9 cellular contexts compared by ENCODE assay signal in the genomic region with DNA sequence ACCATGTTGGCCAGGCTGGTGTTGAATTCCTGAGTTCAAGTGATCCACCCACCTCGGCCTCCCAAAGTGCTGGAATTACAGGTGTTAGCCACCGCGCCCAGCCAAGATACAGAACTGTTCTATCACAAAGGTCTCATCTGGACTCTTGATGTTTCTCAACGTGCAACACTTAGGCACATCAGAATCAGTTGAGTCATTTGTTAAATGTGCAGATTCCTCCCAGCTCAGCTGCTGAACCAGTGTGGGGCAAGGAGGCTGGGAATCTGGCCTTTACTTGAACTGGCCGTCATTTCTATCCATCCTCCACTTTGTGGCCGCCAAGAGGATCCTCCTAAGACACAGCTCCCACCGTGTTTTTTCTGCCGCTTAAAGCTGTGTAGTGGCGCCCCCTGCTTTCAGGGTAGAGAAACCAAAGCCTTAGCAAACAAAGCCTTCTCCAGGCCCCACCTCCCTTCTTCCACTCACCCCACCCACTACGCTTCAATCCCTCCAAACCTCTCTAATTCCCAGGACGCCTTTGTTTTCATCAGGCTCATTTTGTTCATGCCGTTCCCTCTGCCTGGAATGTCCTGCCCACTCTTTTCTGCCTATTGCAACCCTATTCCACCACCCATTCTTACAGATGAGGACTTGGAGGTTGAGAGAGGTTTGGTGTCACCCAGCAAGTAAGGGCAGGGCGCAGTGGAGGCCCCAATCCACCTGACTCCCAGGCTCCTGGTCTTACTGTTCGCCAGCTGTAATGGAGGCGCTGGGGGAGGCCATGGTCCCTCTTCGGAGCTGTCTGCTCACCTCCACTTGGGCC. TPM values are rescaled to one million over a fixed set of nuclear protein-coding genes. Genes with fewer than 3 reads are reported as not detected.
A peak's percentile ranks its signal among the peaks of the same experiment; 100 is the strongest.
DNase-seq lines count a peak whose midpoint lies in the region; ATAC-seq, FAIRE-seq and TF ChIP-seq lines count a peak whose summit lies in the region.
"Had no signal": no experiment of that assay in that cellular context is flagged by ENCODE, and none has a peak within 500 bp of the region (broad histone marks: within the 10 kb centered on the region; RNA-seq: fewer than 3 reads in every experiment).

No MANE protein-coding gene starts in this region.

- H3K4me1 ChIP-seq in pancreas = no peaks in the 10 kb centered on the region

- peak overlapping the region; percentile 29 for H3K4me3 Mint-ChIP-seq in nephron progenitor cell
- H3K4me3 Mint-ChIP-seq: CD4-positive, CD25-positive, alpha-beta regulatory T cell had no signal

- WGBS in pancreas, 2 donors = 79 to 81% methylated on average over 16 of the region's 16 CpGs

- no peak for ATAC-seq in GM21723 (IDR thresholded peaks at IDR 0.05; ENCODE audit: unreplicated experiment)
- ATAC-seq in pancreas = no peak

- peaks cover 0 to 5% (median 0%) of the 10 kb centered on the region in 4 donors for H3K27me3 ChIP-seq in pancreas

- intact Hi-C loops in pancreas (cut with DNase I) = no loop called here

- H3K27ac Mint-ChIP-seq in nephron progenitor cell = no peak overlapping the region

- no peak overlapping the region for H3K4me3 ChIP-seq in pancreas

- no peak overlapping the region for H3K27ac ChIP-seq in pancreas

- H3K36me3 Mint-ChIP-seq in nephron progenitor cell (ENCODE audit: low read depth) = no peaks in the 10 kb centered on the region
- H3K36me3 Mint-ChIP-seq: CD4-positive, CD25-positive, alpha-beta regulatory T cell had no signal

- DNase-seq in NCI-H2227 (lab: John Stamatoyannopoulos, UW; ENCODE audit: unreplicated experiment) = peak; percentile 37
- no peak for DNase-seq in NCI-H2227 treated with DMSO at 0.1 percent for 48 hours (lab: John Stamatoyannopoulos, UW)
- DNase-seq in NCI-H69 (lab: John Stamatoyannopoulos, UW) = peak; percentile 70
- DNase-seq in dermis blood vessel endothelial cell = peak; percentile 40
- no peak for DNase-seq in nephron progenitor cell
- DNase-seq in activated CD4-positive, CD25-positive, alpha-beta regulatory T cell treated with anti-CD3 and anti-CD28 coated beads, Interleukin-2, amount 50 U/mL, for 72 hours = no peak
- DNase-seq in pancreas = no peak

- no peaks in the 10 kb centered on the region for H3K9me3 ChIP-seq in pancreas

- no peak for TF ChIP-seq CTCF in nephron progenitor cell (IDR thresholded peaks at IDR 0.05)
- TF ChIP-seq CTCF in pancreas (IDR thresholded peaks at IDR 0.05) = no peak

- H3K4me1 Mint-ChIP-seq in nephron progenitor cell = peaks cover 19% of the 10 kb centered on the region

- FAIRE-seq in pancreas (lab: Jason Lieb, UNC) = no peak

- H3K36me3 ChIP-seq in pancreas = no peaks in the 10 kb centered on the region

- no peaks in the 10 kb centered on the region for H3K9me3 Mint-ChIP-seq in nephron progenitor cell
- H3K9me3 Mint-ChIP-seq: CD4-positive, CD25-positive, alpha-beta regulatory T cell had no signal

- peaks cover 21% of the 10 kb centered on the region for H3K27me3 Mint-ChIP-seq in nephron progenitor cell (ENCODE audit: low read depth, poor library complexity)

RNA-seq across cellular contexts. Expression of gene SPEG, which starts 0.8 kb away (rescaled TPM):
- total RNA-seq in dermis blood vessel endothelial cell (0.09 and 1.7 TPM in 2 replicates), pancreas (1 to 10 TPM; 2.6 to 4.9 (median 3.6) TPM)
- 10 to 100 TPM; 21.9 to 33.3 TPM for polyA plus RNA-seq in pancreas

RNA-seq across cellular contexts. Expression of gene DES, which starts 15.7 kb away (rescaled TPM):
- total RNA-seq in dermis blood vessel endothelial cell (not detected in 2 replicates), pancreas (1 to 10 TPM in 5 of 6 donors, under 1 TPM in 1; 0.75 to 6.1 (median 1.9) TPM)
- 100 to 1,000 TPM in 1 of 2 donors, 10 to 100 TPM in 1; 12.6 to 101 TPM for polyA plus RNA-seq in pancreas
- total RNA-seq: CD4-positive, CD25-positive, alpha-beta regulatory T cell had no signal
- polyA plus RNA-seq: CD4-positive, CD25-positive, alpha-beta regulatory T cell had no signal

RNA-seq across cellular contexts. Expression of gene DNPEP, which starts 46.2 kb away (rescaled TPM):
- total RNA-seq in dermis blood vessel endothelial cell (54.1 and 67.7 TPM in 2 replicates), pancreas (10 to 100 TPM; 21.0 to 32.8 (median 25.1) TPM)
- 10 to 100 TPM; 54.6 to 89.4 TPM for polyA plus RNA-seq in pancreas

Comparison
In these comparisons a context has a peak if more than half of its experiments do, and no peak if none do; other contexts are left out.
1. DNase-seq: peak in NCI-H2227 (single experiment), NCI-H69 (single experiment) and dermis blood vessel endothelial cell (single experiment); none in NCI-H2227 treated with DMSO at 0.1 percent for 48 hours (single experiment), nephron progenitor cell (single experiment), activated CD4-positive, CD25-positive, alpha-beta regulatory T cell treated with anti-CD3 and anti-CD28 coated beads, Interleukin-2, amount 50 U/mL, for 72 hours (single experiment) and pancreas (0 of 6).